Comparison of ENCODE assay signal across 19 cellular contexts in the genomic region with DNA sequence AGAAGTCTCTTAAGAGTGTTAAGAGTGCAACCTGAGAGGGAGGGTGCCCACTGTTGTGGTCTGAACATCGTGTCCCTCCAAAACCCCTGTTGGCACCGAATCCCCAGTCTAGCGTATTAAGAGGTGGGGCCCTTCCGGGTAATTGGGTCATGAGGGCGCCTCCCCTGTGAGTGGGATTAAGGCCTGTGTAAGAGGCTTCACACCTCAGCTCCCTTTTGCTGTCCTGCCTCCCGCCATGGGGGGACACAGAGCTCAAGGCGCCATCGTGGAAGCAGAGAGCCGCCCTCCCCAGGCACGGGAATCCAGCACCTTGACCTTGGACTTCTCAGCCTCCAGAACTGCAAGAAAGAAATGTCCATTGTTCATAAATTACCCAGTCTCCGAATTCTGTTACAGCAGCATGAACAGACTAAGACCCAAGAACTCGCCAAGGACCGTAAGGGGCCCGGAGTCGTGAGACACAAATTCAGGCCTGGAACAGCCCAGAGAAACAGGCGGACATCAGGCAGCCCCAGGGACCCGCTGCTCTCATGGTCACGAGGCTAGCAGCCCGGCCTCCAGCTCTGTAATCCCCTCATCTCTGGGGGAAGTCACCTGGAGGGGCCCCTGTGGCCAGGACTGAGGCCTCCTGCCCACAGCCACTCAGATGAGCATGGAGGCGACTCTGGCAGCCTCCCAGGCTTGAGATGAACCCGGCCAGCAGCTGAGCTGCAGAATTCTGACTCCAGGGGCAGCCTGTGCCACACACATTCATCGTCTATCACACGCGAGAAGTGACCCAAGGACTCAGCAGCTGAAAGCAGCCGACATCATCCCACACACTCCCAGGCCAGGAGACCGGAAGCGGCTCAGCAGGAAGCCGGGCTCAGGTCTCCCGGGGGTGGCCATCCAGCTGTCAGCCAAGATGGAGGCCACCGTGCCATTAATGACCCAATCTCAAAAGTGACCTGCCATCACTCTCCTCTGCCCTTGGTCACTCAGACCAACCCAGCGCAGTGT. TPM values are rescaled to one million over a fixed set of nuclear protein-coding genes. Genes with fewer than 3 reads are reported as not detected.
A peak's percentile ranks its signal among the peaks of the same experiment; 100 is the strongest.
DNase-seq lines count a peak whose midpoint lies in the region; ATAC-seq, FAIRE-seq and TF ChIP-seq lines count a peak whose summit lies in the region.
"Had no signal": no experiment of that assay in that cellular context is flagged by ENCODE, and none has a peak within 500 bp of the region (broad histone marks: within the 10 kb centered on the region; RNA-seq: fewer than 3 reads in every experiment).

No MANE protein-coding gene starts in this region.

- no peak for TF ChIP-seq POLR2A in stomach (IDR thresholded peaks at IDR 0.05)

- DNase-seq in GM06990 (ENCODE audit: extremely low read depth, insufficient read length): peak; percentile 5
- peak; percentile 81 to 84 for DNase-seq in SJCRH30
- DNase-seq in kidney: peak; percentile 63
- DNase-seq in retina: peak; percentile 29
- DNase-seq in stomach: no peak
- DNase-seq: CD8-positive, alpha-beta T cell; DMS79; NCI-H1436; NCI-H2081; NCI-H226; NCI-H526; NK-92 treated with Interleukin-12 subunit alpha and Interleukin-12 subunit beta, amount 100 ng/mL, for 24 hours; SHP77 treated with DMSO at 0.1 percent for 48 hours had no signal

- no peak for ATAC-seq in GM21526 (IDR thresholded peaks at IDR 0.05; ENCODE audit: low FRiP score, unreplicated experiment)
- ATAC-seq in GM18502 (IDR thresholded peaks at IDR 0.05; ENCODE audit: poor library complexity, unreplicated experiment): no peak
- ATAC-seq: CD8-positive, alpha-beta T cell; HCT116 had no signal

- H3K9me3 ChIP-seq in SJCRH30 (replicated peaks) (peaks cover 3% of the 10 kb centered on the region), kidney (ENCODE audit: control insufficient read depth in 1 of 2, low read length in 2 of 2) (no peaks in the 10 kb centered on the region), stomach (no peaks in the 10 kb centered on the region)

- H3K4me3 ChIP-seq in GM06990 (replicated peaks; ENCODE audit: low read depth, low read length): no peak overlapping the region
- no peak overlapping the region for H3K4me3 ChIP-seq in SJCRH30
- no peak overlapping the region for H3K4me3 ChIP-seq in kidney (ENCODE audit: low read length in 2 of 2)
- H3K4me3 ChIP-seq in stomach: no peak overlapping the region

- H3K27ac ChIP-seq in SJCRH30 (peak overlapping the region; percentile 15), kidney (ENCODE audit: low read depth in 2 of 2, low read length in 2 of 2) (no peak overlapping the region), stomach (no peak overlapping the region)
- H3K27ac ChIP-seq: HL-60 had no signal

- TF ChIP-seq EP300 in stomach (IDR thresholded peaks at IDR 0.05): no peak

- intact Hi-C loops in kidney (cut with DNase I) (no loop called here), stomach (cut with DNase I; ENCODE audit: low total_unique reads) (loop anchor here (10.0 kb wide), 1 partner anchor 114 kb away; no protein-coding TSS in a partner anchor)

- H3K27me3 ChIP-seq in GM06990 (replicated peaks; ENCODE audit: control insufficient read depth, insufficient read depth, low read length): no peaks in the 10 kb centered on the region; the same call in 1 of the 2 replicates
- H3K27me3 ChIP-seq in SJCRH30: 0 out of 2 replicates have a peak, but pooled peaks cover 6% of the 10 kb centered on the region
- H3K27me3 ChIP-seq in stomach: peaks cover 0 to 37% (median 25%) of the 10 kb centered on the region in 3 donors

- no peak for FAIRE-seq in kidney (lab: Jason Lieb, UNC)
- FAIRE-seq: D721Med, HTR-8/SVneo had no signal

- H3K9ac ChIP-seq in kidney (ENCODE audit: low read length in 2 of 2): no peak overlapping the region

- TF ChIP-seq CTCF in GM06990 (IDR thresholded peaks at IDR 0.05; ENCODE audit: insufficient read depth, low read length, poor library complexity, severe bottlenecking): no peak
- no peak for TF ChIP-seq CTCF in kidney (IDR thresholded peaks at IDR 0.05; ENCODE audit: borderline replicate concordance, extremely low read depth, insufficient read depth)
- TF ChIP-seq CTCF in stomach (IDR thresholded peaks at IDR 0.05): no peak

- H3K36me3 ChIP-seq in GM06990 (ENCODE audit: control insufficient read depth, insufficient read depth, low read length): no peaks in the 10 kb centered on the region
- H3K36me3 ChIP-seq in SJCRH30: no peaks in the 10 kb centered on the region
- no peaks in the 10 kb centered on the region for H3K36me3 ChIP-seq in kidney (ENCODE audit: control insufficient read depth in 1 of 2, insufficient read depth in 2 of 2, low read length in 2 of 2)
- no peaks in the 10 kb centered on the region for H3K36me3 ChIP-seq in stomach

- WGBS in stomach, 5 donors: 83 to 86% (median 84%) methylated on average over 21 to 31 of the region's 31 CpGs

- H3K4me1 ChIP-seq in SJCRH30 (peaks cover 11% of the 10 kb centered on the region), kidney (ENCODE audit: control insufficient read depth in 1 of 2, insufficient read depth in 1 of 2, low read depth in 1 of 2, low read length in 2 of 2) (no peaks in the 10 kb centered on the region), stomach (peaks cover 7 to 15% (median 13%) of the 10 kb centered on the region in 4 donors)

RNA-seq across cellular contexts. Expression of gene CHMP6, which starts 12.8 kb away (rescaled TPM):
- 23.5 and 27.6 TPM in 2 replicates for total RNA-seq in SJCRH30 (2014; rRNA removed; shearing (Covaris generic))
- total RNA-seq in kidney (28.0 TPM), stomach (100 to 1,000 TPM in 1 of 5 donors, 10 to 100 TPM in 3, 1 to 10 TPM in 1; 5.4 to 117 (median 12.9) TPM)
- polyA plus RNA-seq in kidney (ENCODE audit: insufficient read depth, low read depth, low replicate concordance) (34.1 TPM), stomach (10 to 100 TPM; 23.6 to 30.5 (median 25.4) TPM)

RNA-seq across cellular contexts. Expression of gene BAIAP2, which starts 56.2 kb away (rescaled TPM):
- 22.1 and 26.0 TPM in 2 replicates for total RNA-seq in SJCRH30 (2014; rRNA removed; shearing (Covaris generic))
- total RNA-seq in kidney (45.8 TPM), stomach (100 to 1,000 TPM in 2 of 5 donors, 10 to 100 TPM in 3; 21.1 to 263 (median 96.9) TPM)
- polyA plus RNA-seq in kidney (ENCODE audit: insufficient read depth, low read depth, low replicate concordance) (44.5 TPM), stomach (10 to 100 TPM; 37.5 to 66.1 (median 46.6) TPM)
